ENCODE assay signal across 14 cellular contexts in the genomic region with DNA sequence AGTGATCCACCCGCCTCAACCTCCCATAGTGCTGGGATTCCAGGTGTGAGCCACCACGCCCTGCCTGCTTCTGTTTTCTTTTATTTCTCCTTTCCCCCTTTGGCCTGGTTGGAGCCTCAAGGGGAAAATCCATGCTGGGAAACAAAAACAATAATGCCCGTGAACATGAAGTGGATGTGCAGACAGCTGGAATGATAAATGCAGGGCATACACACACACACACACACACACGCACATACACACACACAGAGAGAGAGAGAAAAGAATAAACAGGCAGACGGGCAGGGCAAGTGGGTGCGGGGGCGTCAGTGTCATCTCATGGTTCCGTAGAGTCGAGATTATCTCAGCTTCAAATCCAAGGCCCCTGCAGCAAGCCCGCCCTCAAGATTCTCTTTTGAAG. TPM values are rescaled to one million over a fixed set of nuclear protein-coding genes. Genes with fewer than 3 reads are reported as not detected.
DNase-seq lines count a peak whose midpoint lies in the region; ATAC-seq and TF ChIP-seq lines count a peak whose summit lies in the region.
"Had no signal": no experiment of that assay in that cellular context is flagged by ENCODE, and none has a peak within 500 bp of the region (broad histone marks: within the 10 kb centered on the region; RNA-seq: fewer than 3 reads in every experiment).

No MANE protein-coding gene starts in this region.

- peaks cover 15% of the 10 kb centered on the region for H3K27me3 Mint-ChIP-seq in activated naive CD4-positive, alpha-beta T cell treated with anti-CD3 and anti-CD28 coated beads, Interleukin-2, amount 10 ng/mL, durations not matched to agents 7 days and 5 days
- no peaks in the 10 kb centered on the region for H3K27me3 Mint-ChIP-seq in osteocyte (ENCODE audit: unreplicated experiment)
- H3K27me3 Mint-ChIP-seq in type B pancreatic cell, result no peaks in the 10 kb centered on the region
- H3K27me3 Mint-ChIP-seq in stimulated activated memory B cell treated with anti-CD40 and anti-IgM and Interleukin-4, amounts not matched to agents 10 μg/mL and 1 μg/mL and 100 μg/mL, for 72 hours, result no peaks in the 10 kb centered on the region

- H3K4me3 Mint-ChIP-seq in activated naive CD4-positive, alpha-beta T cell treated with anti-CD3 and anti-CD28 coated beads, Interleukin-2, amount 10 ng/mL, durations not matched to agents 7 days and 5 days, result no peak overlapping the region
- H3K4me3 Mint-ChIP-seq in osteocyte (ENCODE audit: unreplicated experiment), result no peak overlapping the region
- H3K4me3 Mint-ChIP-seq in type B pancreatic cell, result peak overlapping the region; percentile 51
- H3K4me3 Mint-ChIP-seq in stimulated activated memory B cell treated with anti-CD40 and anti-IgM and Interleukin-4, amounts not matched to agents 10 μg/mL and 1 μg/mL and 100 μg/mL, for 72 hours, result no peak overlapping the region

- DNase-seq in activated naive CD4-positive, alpha-beta T cell treated with Interleukin-2 at 50 U/mL for 16 hours, result peak; percentile 34
- DNase-seq in activated naive CD4-positive, alpha-beta T cell treated with anti-CD3 and anti-CD28 coated beads, Interleukin-2, amount 10 ng/mL, durations not matched to agents 7 days and 5 days, result no peak
- DNase-seq in activated naive CD4-positive, alpha-beta T cell treated with anti-CD3 and anti-CD28 coated beads, Interleukin-2, amount 50 U/mL, for 16 hours, result peak; percentile 69
- DNase-seq in osteocyte (ENCODE audit: extremely low spot score, unreplicated experiment) (no peak), type B pancreatic cell (ENCODE audit: extremely low spot score, unreplicated experiment) (no peak), SHP77 (lab: John Stamatoyannopoulos, UW) (no peak), iPS-NIHi7 (ENCODE audit: extremely low spot score) (no peak)
- DNase-seq: body of pancreas; Calu3; effector CD8-positive, alpha-beta T cell; kidney; MV-4-11; NCI-H510A treated with DMSO at 0.1 percent for 48 hours had no signal

- no peak for TF ChIP-seq CTCF in osteocyte (IDR thresholded peaks at IDR 0.05)
- no peak for TF ChIP-seq CTCF in type B pancreatic cell (conservative IDR thresholded peaks at IDR 0.05)

- peaks cover 28% of the 10 kb centered on the region for H3K4me1 Mint-ChIP-seq in activated naive CD4-positive, alpha-beta T cell treated with anti-CD3 and anti-CD28 coated beads, Interleukin-2, amount 10 ng/mL, durations not matched to agents 7 days and 5 days
- peaks cover 53% of the 10 kb centered on the region for H3K4me1 Mint-ChIP-seq in osteocyte (ENCODE audit: unreplicated experiment)
- H3K4me1 Mint-ChIP-seq in type B pancreatic cell (ENCODE audit: unreplicated experiment), result peaks cover 9% of the 10 kb centered on the region
- peaks cover 9% of the 10 kb centered on the region for H3K4me1 Mint-ChIP-seq in stimulated activated memory B cell treated with anti-CD40 and anti-IgM and Interleukin-4, amounts not matched to agents 10 μg/mL and 1 μg/mL and 100 μg/mL, for 72 hours

- H3K27ac Mint-ChIP-seq in activated naive CD4-positive, alpha-beta T cell treated with anti-CD3 and anti-CD28 coated beads, Interleukin-2, amount 10 ng/mL, durations not matched to agents 7 days and 5 days, result no peak overlapping the region
- peak overlapping the region; percentile 99 for H3K27ac Mint-ChIP-seq in osteocyte (ENCODE audit: unreplicated experiment)
- no peak overlapping the region for H3K27ac Mint-ChIP-seq in type B pancreatic cell
- H3K27ac Mint-ChIP-seq in stimulated activated memory B cell treated with anti-CD40 and anti-IgM and Interleukin-4, amounts not matched to agents 10 μg/mL and 1 μg/mL and 100 μg/mL, for 72 hours, result no peak overlapping the region

- H3K9me3 Mint-ChIP-seq in activated naive CD4-positive, alpha-beta T cell treated with anti-CD3 and anti-CD28 coated beads, Interleukin-2, amount 10 ng/mL, durations not matched to agents 7 days and 5 days, result no peaks in the 10 kb centered on the region
- H3K9me3 Mint-ChIP-seq in osteocyte (ENCODE audit: unreplicated experiment) (no peaks in the 10 kb centered on the region), type B pancreatic cell (no peaks in the 10 kb centered on the region)
- no peaks in the 10 kb centered on the region for H3K9me3 Mint-ChIP-seq in stimulated activated memory B cell treated with anti-CD40 and anti-IgM and Interleukin-4, amounts not matched to agents 10 μg/mL and 1 μg/mL and 100 μg/mL, for 72 hours

- CTCF ChIA-PET in activated naive CD4-positive, alpha-beta T cell treated with anti-CD3 and anti-CD28 coated beads, Interleukin-2, amount 10 ng/mL, durations not matched to agents 7 days and 5 days (lab: Charles Lee), result interaction anchor here (0.9 to 3.4 kb wide), 3 partner anchors 34 to 51 kb away, joined by 3 to 16 read pairs (median 3); no protein-coding TSS in a partner anchor

- peaks cover under 1% of the 10 kb centered on the region for H3K36me3 Mint-ChIP-seq in activated naive CD4-positive, alpha-beta T cell treated with anti-CD3 and anti-CD28 coated beads, Interleukin-2, amount 10 ng/mL, durations not matched to agents 7 days and 5 days
- H3K36me3 Mint-ChIP-seq in osteocyte (ENCODE audit: unreplicated experiment) (no peaks in the 10 kb centered on the region), type B pancreatic cell (no peaks in the 10 kb centered on the region)
- H3K36me3 Mint-ChIP-seq in stimulated activated memory B cell treated with anti-CD40 and anti-IgM and Interleukin-4, amounts not matched to agents 10 μg/mL and 1 μg/mL and 100 μg/mL, for 72 hours, result no peaks in the 10 kb centered on the region

- ATAC-seq in stimulated activated memory B cell treated with anti-CD40 and anti-IgM and Interleukin-4, amounts not matched to agents 10 μg/mL and 1 μg/mL and 100 μg/mL, for 72 hours, result no peak
- ATAC-seq: body of pancreas had no signal

RNA-seq across cellular contexts. Expression of a gene that starts 4.4 kb away (rescaled TPM):
- 27.3 and 36.1 TPM in 2 replicates for total RNA-seq in osteocyte
- 6.3 and 16.9 TPM in 2 replicates for total RNA-seq in type B pancreatic cell (ENCODE audit: low replicate concordance)

RNA-seq across cellular contexts. Expression of a gene that starts 54.2 kb away (rescaled TPM):
- total RNA-seq in osteocyte (40.0 and 42.7 TPM in 2 replicates), type B pancreatic cell (ENCODE audit: low replicate concordance) (18.0 and 23.9 TPM in 2 replicates)

RNA-seq across cellular contexts. Expression of a gene that starts 54.8 kb away (rescaled TPM):
- total RNA-seq in osteocyte, result 57.3 and 61.7 TPM in 2 replicates
- total RNA-seq in type B pancreatic cell (ENCODE audit: low replicate concordance), result 48.4 and 51.3 TPM in 2 replicates

Comparison
In these comparisons a context has a peak if more than half of its experiments do, and no peak if none do; other contexts are left out.
1. DNase-seq: peak in activated naive CD4-positive, alpha-beta T cell treated with Interleukin-2 at 50 U/mL for 16 hours (single experiment) and activated naive CD4-positive, alpha-beta T cell treated with anti-CD3 and anti-CD28 coated beads, Interleukin-2, amount 50 U/mL, for 16 hours (single experiment); none in activated naive CD4-positive, alpha-beta T cell treated with anti-CD3 and anti-CD28 coated beads, Interleukin-2, amount 10 ng/mL, durations not matched to agents 7 days and 5 days (single experiment), osteocyte (single experiment), type B pancreatic cell (single experiment), SHP77 (0 of 2) and iPS-NIHi7 (single experiment).